Comparison of ENCODE assay signal across 10 cellular contexts in the genomic region with DNA sequence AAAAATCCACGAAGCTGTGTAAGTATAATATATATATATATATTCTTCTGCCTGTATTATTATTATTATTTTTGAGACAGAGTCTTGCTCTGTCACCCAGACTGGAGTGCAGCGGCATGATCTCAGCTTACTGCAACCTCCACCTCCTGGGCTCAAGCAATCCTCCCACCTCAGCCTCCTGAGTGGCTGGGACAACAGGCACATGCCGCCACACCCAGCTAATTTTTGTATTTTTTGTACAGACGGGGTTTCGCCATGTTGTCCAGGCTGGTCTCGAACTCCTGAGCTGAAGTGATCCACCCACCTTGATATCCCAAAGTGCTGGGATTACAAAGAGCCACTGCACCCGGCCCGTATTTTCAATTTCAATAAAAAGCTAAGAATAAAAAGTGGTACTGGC. TPM values are rescaled to one million over a fixed set of nuclear protein-coding genes. Genes with fewer than 3 reads are reported as not detected.
DNase-seq lines count a peak whose midpoint lies in the region; ATAC-seq, FAIRE-seq and TF ChIP-seq lines count a peak whose summit lies in the region.
"Not testable (repeated sequence)": the region's sequence is repeated elsewhere in the genome, so short reads cannot be mapped to it uniquely, and the experiment has no call there.
"Had no signal": no experiment of that assay in that cellular context is flagged by ENCODE, and none has a peak within 500 bp of the region (broad histone marks: within the 10 kb centered on the region; RNA-seq: fewer than 3 reads in every experiment).

No MANE protein-coding gene starts in this region.

- peaks cover 41% of the 10 kb centered on the region for H4K20me1 ChIP-seq in Loucy (ENCODE audit: insufficient read depth, low read length, poor library complexity, severe bottlenecking)
- H4K20me1 ChIP-seq in K562 (replicated peaks; ENCODE audit: control insufficient read depth, insufficient read depth, low read length), result peaks cover 50% of the 10 kb centered on the region

- not testable (repeated sequence) for ATAC-seq in CD8-positive, alpha-beta T cell; K562; right lobe of liver

- peak overlapping the region; percentile 91 for H3K27ac ChIP-seq in CD8-positive, alpha-beta T cell (ENCODE audit: low read depth, low read length)
- H3K27ac ChIP-seq in K562 (ENCODE audit: extremely low read depth, low read depth, low read length) (peak overlapping the region; percentile 99), esophagus muscularis mucosa (replicated peaks in 1 of 4) (peak overlapping the region; percentile 96 to 99 (median 98)), right lobe of liver (peak overlapping the region; percentile 96 to 98 (median 98)), tibial artery (peak overlapping the region; percentile 98 to 99)
- not testable (repeated sequence) for H3K27ac ChIP-seq in parathyroid adenoma

- not testable (repeated sequence) for H3K9me3 Mint-ChIP-seq in CD8-positive, alpha-beta T cell; activated CD4-positive, alpha-beta T cell treated with anti-CD3 and anti-CD28 coated beads, Interleukin-2, amount 10 ng/mL, durations not matched to agents 7 days and 5 days

- not testable (repeated sequence) for BruUV-seq in K562 (replicated peaks; lab: Mats Ljungman, UMichigan)

- H3F3A ChIP-seq in Loucy (ENCODE audit: low read depth), result not testable (repeated sequence)

- TF ChIP-seq POLR2A in K562 (conservative IDR thresholded peaks at IDR 0.05); esophagus muscularis mucosa (IDR thresholded peaks at IDR 0.05; ENCODE audit: low read depth); right lobe of liver (IDR thresholded peaks at IDR 0.05): not testable (repeated sequence)

- H3K27me3 Mint-ChIP-seq in CD8-positive, alpha-beta T cell (ENCODE audit: low read depth); activated CD4-positive, alpha-beta T cell treated with anti-CD3 and anti-CD28 coated beads, Interleukin-2, amount 10 ng/mL, durations not matched to agents 7 days and 5 days: not testable (repeated sequence)

- not testable (repeated sequence) for TF ChIP-seq RAD21 in K562 (CRISPR knock-in tag; conservative IDR thresholded peaks at IDR 0.05 in 1 of 2, IDR thresholded peaks at IDR 0.05 in 1 of 2)

- peaks cover 69% of the 10 kb centered on the region for H3K79me2 ChIP-seq in Loucy (ENCODE audit: insufficient read depth, low read length)
- H3K79me2 ChIP-seq in K562 (ENCODE audit: control insufficient read depth, insufficient read depth, low read length), result peaks cover 74% of the 10 kb centered on the region
- H3K79me2 ChIP-seq in parathyroid adenoma, result peaks cover 13% of the 10 kb centered on the region

- peak overlapping the region; percentile 97 for H3K4me3 Mint-ChIP-seq in CD8-positive, alpha-beta T cell
- peak overlapping the region; percentile 86 for H3K4me3 Mint-ChIP-seq in activated CD4-positive, alpha-beta T cell treated with anti-CD3 and anti-CD28 coated beads, Interleukin-2, amount 10 ng/mL, durations not matched to agents 7 days and 5 days

- FAIRE-seq in K562 (lab: Jason Lieb, UNC), result not testable (repeated sequence)

- H2AFZ ChIP-seq in Loucy (ENCODE audit: low read length); K562 (ENCODE audit: low read depth, low read length); parathyroid adenoma: not testable (repeated sequence)

- peaks cover 30% of the 10 kb centered on the region for H3K36me3 ChIP-seq in CD8-positive, alpha-beta T cell (ENCODE audit: insufficient read depth, low read length)
- H3K36me3 ChIP-seq in Loucy (ENCODE audit: insufficient read depth, low read length), result peaks cover 30% of the 10 kb centered on the region; the same call in 1 of the 2 replicates
- peaks cover 56% of the 10 kb centered on the region for H3K36me3 ChIP-seq in K562 (ENCODE audit: control insufficient read depth, insufficient read depth, low read length)
- H3K36me3 ChIP-seq in esophagus muscularis mucosa, result peaks cover 37 to 48% (median 44%) of the 10 kb centered on the region in 4 donors
- peaks cover 0 to 45% (median 26%) of the 10 kb centered on the region in 4 donors for H3K36me3 ChIP-seq in right lobe of liver
- H3K36me3 ChIP-seq in parathyroid adenoma (ENCODE audit: control insufficient read depth, insufficient read depth, low read length), result not testable (repeated sequence)
- H3K36me3 ChIP-seq in tibial artery, result peaks cover 43 to 49% (median 47%) of the 10 kb centered on the region in 3 donors

- H3K9me1 ChIP-seq in K562 (ENCODE audit: control insufficient read depth, insufficient read depth, low read length), result peaks cover 23% of the 10 kb centered on the region

- not testable (repeated sequence) for DNase-seq in CD8-positive, alpha-beta T cell; activated CD4-positive, alpha-beta T cell treated with anti-CD3 and anti-CD28 coated beads, Interleukin-2, amount 10 ng/mL, durations not matched to agents 7 days and 5 days; K562 (ENCODE audit: extremely low read depth in 1 of 4, low spot score in 3 of 4); esophagus muscularis mucosa (ENCODE audit: extremely low spot score); right lobe of liver; tibial artery

- intact Hi-C loops in CD8-positive, alpha-beta T cell (cut with DNase I, micrococcal nuclease), result loop anchor here (2.0 to 5.0 kb wide), 6 partner anchors 13 to 608 kb away; partner anchors contain the start of genes DNAJC11 (in 2 of the 2), CAMTA1 (in 1 of the 2), ICMT (in 1 of the 2) and NPHP4 (in 1 of the 2)
- intact Hi-C loops in K562 (cut with micrococcal nuclease), result loop anchor here (2.0 kb wide), 1 partner anchor 19 kb away; no protein-coding TSS in a partner anchor
- intact Hi-C loops in esophagus muscularis mucosa (cut with DNase I); right lobe of liver (cut with DNase I): not testable (repeated sequence)
- intact Hi-C loops in tibial artery (cut with DNase I; ENCODE audit: low total_unique reads), result loop anchor here (5.0 kb wide), 1 partner anchor 37 kb away; no protein-coding TSS in a partner anchor

- H3K4me1 ChIP-seq in CD8-positive, alpha-beta T cell (ENCODE audit: insufficient read depth, low read length), result peaks cover 52% of the 10 kb centered on the region
- peaks cover 28% of the 10 kb centered on the region for H3K4me1 ChIP-seq in Loucy (ENCODE audit: insufficient read depth, low read length, poor library complexity, severe bottlenecking)
- H3K4me1 ChIP-seq in K562 (replicated peaks in 1 of 2; ENCODE audit: control insufficient read depth in 2 of 2, insufficient read depth in 2 of 2, low read length in 2 of 2), result peaks cover 38 to 68% of the 10 kb centered on the region in 2 experiments
- peaks cover 68 to 75% (median 72%) of the 10 kb centered on the region in 4 donors for H3K4me1 ChIP-seq in esophagus muscularis mucosa
- peaks cover 0 to 59% (median 19%) of the 10 kb centered on the region in 4 donors for H3K4me1 ChIP-seq in right lobe of liver
- not testable (repeated sequence) for H3K4me1 ChIP-seq in parathyroid adenoma
- peaks cover 0 to 70% (median 64%) of the 10 kb centered on the region in 4 donors for H3K4me1 ChIP-seq in tibial artery

- H3K9me2 ChIP-seq in Loucy (replicated peaks; ENCODE audit: low read depth, low read length), result not testable (repeated sequence)

- peak overlapping the region; percentile 74 for H3K9ac ChIP-seq in Loucy (ENCODE audit: low read depth, low read length, poor library complexity, severe bottlenecking)
- peak overlapping the region; percentile 93 to 100 for H3K9ac ChIP-seq in K562 (ENCODE audit: insufficient read depth in 1 of 2, low read depth in 2 of 2, low read length in 2 of 2)
- H3K9ac ChIP-seq in parathyroid adenoma, result not testable (repeated sequence)

- in situ Hi-C loops in K562 (cut with MboI), result not testable (repeated sequence)

- H3K27ac Mint-ChIP-seq in CD8-positive, alpha-beta T cell, result peak overlapping the region; percentile 97
- peak overlapping the region; percentile 91 for H3K27ac Mint-ChIP-seq in activated CD4-positive, alpha-beta T cell treated with anti-CD3 and anti-CD28 coated beads, Interleukin-2, amount 10 ng/mL, durations not matched to agents 7 days and 5 days

- H3K9me3 ChIP-seq in CD8-positive, alpha-beta T cell (ENCODE audit: low read length); Loucy (ENCODE audit: insufficient read depth, low read depth, low read length); K562 (replicated peaks; ENCODE audit: control insufficient read depth, insufficient read depth, low read depth, low read length); esophagus muscularis mucosa; right lobe of liver; parathyroid adenoma (ENCODE audit: control insufficient read depth, low read length); tibial artery: not testable (repeated sequence)

- CTCF ChIA-PET in CD8-positive, alpha-beta T cell (lab: Charles Lee), result interaction anchor here (0.8 to 5.0 kb wide), 9 partner anchors 8 to 162 kb away, joined by 3 to 40 read pairs (median 4); partner anchors contain the start of genes NOL9, TAS1R1 and THAP3
- CTCF ChIA-PET in activated CD4-positive, alpha-beta T cell treated with anti-CD3 and anti-CD28 coated beads, Interleukin-2, amount 10 ng/mL, durations not matched to agents 7 days and 5 days (lab: Charles Lee), result interaction anchor here (0.6 to 3.5 kb wide), 8 partner anchors 8 to 401 kb away, joined by 3 to 13 read pairs (median 3); partner anchors contain the start of genes NOL9 and RPL22
- CTCF ChIA-PET in K562 (lab: Yijun Ruan, JAX; ENCODE audit: low intra/inter-chr PET ratio), result not testable (repeated sequence)

- not testable (repeated sequence) for H3K27me3 ChIP-seq in CD8-positive, alpha-beta T cell (ENCODE audit: insufficient read depth, low read length); Loucy (ENCODE audit: insufficient read depth, low read length, poor library complexity, severe bottlenecking); K562 (ENCODE audit: control insufficient read depth in 2 of 2, insufficient read depth in 2 of 2, low read length in 2 of 2); esophagus muscularis mucosa; right lobe of liver; parathyroid adenoma (ENCODE audit: control insufficient read depth, insufficient read depth, low read length); tibial artery

- H3K4me1 Mint-ChIP-seq in CD8-positive, alpha-beta T cell (ENCODE audit: low read depth), result peaks cover 59% of the 10 kb centered on the region
- peaks cover 42% of the 10 kb centered on the region for H3K4me1 Mint-ChIP-seq in activated CD4-positive, alpha-beta T cell treated with anti-CD3 and anti-CD28 coated beads, Interleukin-2, amount 10 ng/mL, durations not matched to agents 7 days and 5 days

- TF ChIP-seq EP300 in K562 (IDR thresholded peaks at IDR 0.05; ENCODE audit: low read length); esophagus muscularis mucosa (IDR thresholded peaks at IDR 0.05): not testable (repeated sequence)

- not testable (repeated sequence) for TF ChIP-seq CTCF in CD8-positive, alpha-beta T cell (IDR thresholded peaks at IDR 0.05); Loucy (conservative IDR thresholded peaks at IDR 0.05; ENCODE audit: low read length); K562 (IDR thresholded peaks at IDR 0.05 in 2 of 3, conservative IDR thresholded peaks at IDR 0.05 in 1 of 3; ENCODE audit: insufficient read depth in 2 of 3, low read depth in 1 of 3, low read length in 3 of 3); esophagus muscularis mucosa (IDR thresholded peaks at IDR 0.05); right lobe of liver (IDR thresholded peaks at IDR 0.05); parathyroid adenoma (IDR thresholded peaks at IDR 0.05); tibial artery (IDR thresholded peaks at IDR 0.05)

- H3K4me2 ChIP-seq in Loucy (ENCODE audit: low read depth, low read length, poor library complexity, severe bottlenecking) (peak overlapping the region; percentile 94), K562 (ENCODE audit: insufficient read depth, low read length) (peak overlapping the region; percentile 99), parathyroid adenoma (ENCODE audit: low read length) (peak overlapping the region; percentile 95)

- H3K36me3 Mint-ChIP-seq in CD8-positive, alpha-beta T cell, result peaks cover 51% of the 10 kb centered on the region
- H3K36me3 Mint-ChIP-seq in activated CD4-positive, alpha-beta T cell treated with anti-CD3 and anti-CD28 coated beads, Interleukin-2, amount 10 ng/mL, durations not matched to agents 7 days and 5 days (ENCODE audit: low read depth), result peaks cover 33% of the 10 kb centered on the region

- WGBS in K562 (ENCODE audit: insufficient coverage, low coverage, missing lambda C conversion rate), result 22% methylated on average over 8 of the region's 8 CpGs
- WGBS in esophagus muscularis mucosa, result 35% methylated on average over 8 of the region's 8 CpGs
- WGBS in right lobe of liver (ENCODE audit: insufficient coverage, low coverage, low lambda C conversion rate, missing lambda C conversion rate), result 27% methylated on average over 7 of the region's 8 CpGs

- peak overlapping the region; percentile 87 for H3K4me3 ChIP-seq in CD8-positive, alpha-beta T cell (ENCODE audit: low read depth, low read length)
- H3K4me3 ChIP-seq in Loucy (ENCODE audit: low read length, poor library complexity, severe bottlenecking) (peak overlapping the region; percentile 81), K562 (peak overlapping the region; percentile 89), esophagus muscularis mucosa (peak overlapping the region; percentile 70 to 83 (median 76)), right lobe of liver (peak overlapping the region; percentile 86 to 98 (median 92)), parathyroid adenoma (ENCODE audit: low read depth, low read length) (peak overlapping the region; percentile 82), tibial artery (peak overlapping the region; percentile 95 to 98)

- POLR2A ChIA-PET in CD8-positive, alpha-beta T cell (lab: Charles Lee), result interaction anchor here (0.7 to 6.7 kb wide), 11 partner anchors 8 to 139 kb away, joined by 3 to 83 read pairs (median 3); partner anchors contain the start of genes NOL9, THAP3 and ZBTB48
- POLR2A ChIA-PET in activated CD4-positive, alpha-beta T cell treated with anti-CD3 and anti-CD28 coated beads, Interleukin-2, amount 10 ng/mL, durations not matched to agents 7 days and 5 days (lab: Charles Lee), result not testable (repeated sequence)
- POLR2A ChIA-PET in K562 (lab: Yijun Ruan, JAX), result interaction anchor here (0.6 to 10.7 kb wide), 17 partner anchors 7 to 1213 kb away, joined by 3 to 221 read pairs (median 4); partner anchors contain the start of genes PHF13 and ZBTB48

RNA-seq across cellular contexts. Expression of gene KLHL21, which starts 2.7 kb away (rescaled TPM):
- total RNA-seq in CD8-positive, alpha-beta T cell, result 10 to 100 TPM; 33.3 to 33.4 TPM
- 10 to 100 TPM; 17.3 to 20.0 TPM for total RNA-seq in activated CD4-positive, alpha-beta T cell treated with anti-CD3 and anti-CD28 coated beads, Interleukin-2, amount 10 ng/mL, durations not matched to agents 7 days and 5 days
- total RNA-seq in K562 (2011; cell fraction: chromatin; rRNA removed; ENCODE audit: low replicate concordance), result 34.6 and 104 TPM in 2 replicates
- total RNA-seq in K562 (2011; cell fraction: nucleolus; rRNA removed), result 89.4 and 101 TPM in 2 replicates
- total RNA-seq in K562 (2011; cell fraction: nucleoplasm; rRNA removed), result 53.5 and 55.7 TPM in 2 replicates
- 26.4 and 32.3 TPM in 2 replicates for total RNA-seq in K562 (2014; rRNA removed)
- total RNA-seq in K562 (2014; rRNA removed; fragmentation: Illumina TruSeq; extraction: Trizol), result 10.0 and 12.6 TPM in 2 replicates
- total RNA-seq in K562 (2015; rRNA removed; fragmentation: Illumina TruSeq; extraction: Trizol), result 22.4 and 23.6 TPM in 2 replicates
- total RNA-seq in K562 (2021), result 39.6 and 42.1 TPM in 2 replicates
- 11.0 and 14.9 TPM in 2 replicates for polyA plus RNA-seq in K562 (2011; rRNA removed)
- polyA plus RNA-seq in K562 (2011; cell fraction: cytosol; rRNA removed), result 17.3 and 24.4 TPM in 2 replicates
- polyA plus RNA-seq in K562 (2011; cell fraction: nucleus; rRNA removed), result 28.7 and 48.0 TPM in 2 replicates
- polyA plus RNA-seq in K562 (2012), result 37.5 and 39.1 TPM in 2 replicates
- 17.5 and 24.2 TPM in 2 replicates for polyA plus RNA-seq in K562 (2014; fragmentation: Illumina TruSeq; extraction: Trizol)
- 1 to 10 TPM; 2.1 to 2.2 TPM for polyA plus RNA-seq in K562 (2014; fragmentation: Nextera tagmentation; extraction: Ambion mirVana)
- polyA plus RNA-seq in K562 (2014; rRNA removed), result 21.0 and 22.2 TPM in 2 replicates
- polyA minus RNA-seq in K562 (2011; rRNA and poly(A)+ RNA removed), result 14.0 and 18.0 TPM in 2 replicates
- polyA minus RNA-seq in K562 (2011; cell fraction: cytosol; rRNA and poly(A)+ RNA removed), result 21.5 and 32.0 TPM in 2 replicates
- 22.6 and 27.8 TPM in 2 replicates for polyA minus RNA-seq in K562 (2011; cell fraction: nucleus; rRNA and poly(A)+ RNA removed)
- 100 to 1,000 TPM in 3 of 4 donors, 10 to 100 TPM in 1; 98.4 to 184 (median 130) TPM for total RNA-seq in esophagus muscularis mucosa
- total RNA-seq in right lobe of liver, result 10 to 100 TPM; 12.1 to 24.6 (median 20.0) TPM

RNA-seq across cellular contexts. Expression of gene PHF13, which starts 13.5 kb away (rescaled TPM):
- 1 to 10 TPM; 3.3 to 3.5 TPM for total RNA-seq in CD8-positive, alpha-beta T cell
- 10 to 100 TPM; 12.4 to 12.5 TPM for total RNA-seq in activated CD4-positive, alpha-beta T cell treated with anti-CD3 and anti-CD28 coated beads, Interleukin-2, amount 10 ng/mL, durations not matched to agents 7 days and 5 days
- total RNA-seq in K562 (2011; cell fraction: chromatin; rRNA removed; ENCODE audit: low replicate concordance), result 29.6 and 40.5 TPM in 2 replicates
- 22.5 and 27.3 TPM in 2 replicates for total RNA-seq in K562 (2011; cell fraction: nucleolus; rRNA removed)
- 22.7 and 26.4 TPM in 2 replicates for total RNA-seq in K562 (2011; cell fraction: nucleoplasm; rRNA removed)
- total RNA-seq in K562 (2014; rRNA removed), result 12.6 and 13.8 TPM in 2 replicates
- total RNA-seq in K562 (2014; rRNA removed; fragmentation: Illumina TruSeq; extraction: Trizol), result 11.7 and 12.6 TPM in 2 replicates
- total RNA-seq in K562 (2015; rRNA removed; fragmentation: Illumina TruSeq; extraction: Trizol), result 9.8 and 10.3 TPM in 2 replicates
- total RNA-seq in K562 (2021), result 30.2 and 36.1 TPM in 2 replicates
- 8.8 and 9.6 TPM in 2 replicates for polyA plus RNA-seq in K562 (2011; rRNA removed)
- polyA plus RNA-seq in K562 (2011; cell fraction: cytosol; rRNA removed), result 6.1 and 6.2 TPM in 2 replicates
- 20.7 and 23.9 TPM in 2 replicates for polyA plus RNA-seq in K562 (2011; cell fraction: nucleus; rRNA removed)
- 15.6 and 27.8 TPM in 2 replicates for polyA plus RNA-seq in K562 (2012)
- 17.9 and 21.5 TPM in 2 replicates for polyA plus RNA-seq in K562 (2014; fragmentation: Illumina TruSeq; extraction: Trizol)
- polyA plus RNA-seq in K562 (2014; fragmentation: Nextera tagmentation; extraction: Ambion mirVana), result 1 to 10 TPM; 1.8 TPM
- polyA plus RNA-seq in K562 (2014; rRNA removed), result 13.2 and 13.3 TPM in 2 replicates
- 7.5 and 7.7 TPM in 2 replicates for polyA minus RNA-seq in K562 (2011; rRNA and poly(A)+ RNA removed)
- polyA minus RNA-seq in K562 (2011; cell fraction: cytosol; rRNA and poly(A)+ RNA removed), result 7.8 and 9.4 TPM in 2 replicates
- 4.3 and 6.3 TPM in 2 replicates for polyA minus RNA-seq in K562 (2011; cell fraction: nucleus; rRNA and poly(A)+ RNA removed)
- 10 to 100 TPM; 16.6 to 32.1 (median 27.9) TPM for total RNA-seq in esophagus muscularis mucosa
- 1 to 10 TPM; 2.7 to 6.2 (median 4.5) TPM for total RNA-seq in right lobe of liver

RNA-seq across cellular contexts. Expression of gene ZBTB48, which starts 20.2 kb away (rescaled TPM):
- total RNA-seq in CD8-positive, alpha-beta T cell, result 10 to 100 TPM; 31.9 to 35.0 TPM
- 10 to 100 TPM; 40.4 to 42.9 TPM for total RNA-seq in activated CD4-positive, alpha-beta T cell treated with anti-CD3 and anti-CD28 coated beads, Interleukin-2, amount 10 ng/mL, durations not matched to agents 7 days and 5 days
- total RNA-seq in K562 (2011; cell fraction: chromatin; rRNA removed; ENCODE audit: low replicate concordance), result 73.9 and 235 TPM in 2 replicates
- 195 and 197 TPM in 2 replicates for total RNA-seq in K562 (2011; cell fraction: nucleolus; rRNA removed)
- 94.0 and 120 TPM in 2 replicates for total RNA-seq in K562 (2011; cell fraction: nucleoplasm; rRNA removed)
- total RNA-seq in K562 (2014; rRNA removed), result 42.4 and 52.4 TPM in 2 replicates
- 17.2 and 19.8 TPM in 2 replicates for total RNA-seq in K562 (2014; rRNA removed; fragmentation: Illumina TruSeq; extraction: Trizol)
- 44.5 and 55.4 TPM in 2 replicates for total RNA-seq in K562 (2015; rRNA removed; fragmentation: Illumina TruSeq; extraction: Trizol)
- total RNA-seq in K562 (2021), result 52.9 and 55.3 TPM in 2 replicates
- 29.5 and 57.2 TPM in 2 replicates for polyA plus RNA-seq in K562 (2011; rRNA removed)
- 50.1 and 59.3 TPM in 2 replicates for polyA plus RNA-seq in K562 (2011; cell fraction: cytosol; rRNA removed)
- 124 and 137 TPM in 2 replicates for polyA plus RNA-seq in K562 (2011; cell fraction: nucleus; rRNA removed)
- 45.7 and 62.8 TPM in 2 replicates for polyA plus RNA-seq in K562 (2012)
- 24.9 and 40.6 TPM in 2 replicates for polyA plus RNA-seq in K562 (2014; fragmentation: Illumina TruSeq; extraction: Trizol)
- polyA plus RNA-seq in K562 (2014; fragmentation: Nextera tagmentation; extraction: Ambion mirVana), result 1 to 10 TPM; 1.9 to 7.4 TPM
- 50.9 and 66.9 TPM in 2 replicates for polyA plus RNA-seq in K562 (2014; rRNA removed)
- 28.0 and 28.3 TPM in 2 replicates for polyA minus RNA-seq in K562 (2011; rRNA and poly(A)+ RNA removed)
- polyA minus RNA-seq in K562 (2011; cell fraction: cytosol; rRNA and poly(A)+ RNA removed), result 31.8 and 39.4 TPM in 2 replicates
- 52.8 and 74.0 TPM in 2 replicates for polyA minus RNA-seq in K562 (2011; cell fraction: nucleus; rRNA and poly(A)+ RNA removed)
- 10 to 100 TPM; 15.0 to 24.9 (median 16.4) TPM for total RNA-seq in esophagus muscularis mucosa
- total RNA-seq in right lobe of liver, result 10 to 100 TPM in 4 of 6 experiments, 1 to 10 TPM in 2; 5.9 to 43.1 (median 19.5) TPM

RNA-seq across cellular contexts. Expression of gene THAP3, which starts 24.7 kb away (rescaled TPM):
- 10 to 100 TPM; 13.9 to 14.4 TPM for total RNA-seq in CD8-positive, alpha-beta T cell
- 10 to 100 TPM; 18.2 to 19.5 TPM for total RNA-seq in activated CD4-positive, alpha-beta T cell treated with anti-CD3 and anti-CD28 coated beads, Interleukin-2, amount 10 ng/mL, durations not matched to agents 7 days and 5 days
- total RNA-seq in K562 (2011; cell fraction: chromatin; rRNA removed; ENCODE audit: low replicate concordance), result 24.8 and 79.9 TPM in 2 replicates
- total RNA-seq in K562 (2011; cell fraction: nucleolus; rRNA removed), result 69.4 and 79.1 TPM in 2 replicates
- total RNA-seq in K562 (2011; cell fraction: nucleoplasm; rRNA removed), result 43.9 and 44.6 TPM in 2 replicates
- 31.2 and 37.6 TPM in 2 replicates for total RNA-seq in K562 (2014; rRNA removed)
- 7.4 and 9.5 TPM in 2 replicates for total RNA-seq in K562 (2014; rRNA removed; fragmentation: Illumina TruSeq; extraction: Trizol)
- total RNA-seq in K562 (2015; rRNA removed; fragmentation: Illumina TruSeq; extraction: Trizol), result 23.3 and 24.4 TPM in 2 replicates
- total RNA-seq in K562 (2021), result 18.2 and 22.1 TPM in 2 replicates
- polyA plus RNA-seq in K562 (2011; rRNA removed), result 12.7 and 18.9 TPM in 2 replicates
- polyA plus RNA-seq in K562 (2011; cell fraction: cytosol; rRNA removed), result 16.2 and 22.5 TPM in 2 replicates
- 26.7 and 33.4 TPM in 2 replicates for polyA plus RNA-seq in K562 (2011; cell fraction: nucleus; rRNA removed)
- polyA plus RNA-seq in K562 (2012), result 15.1 and 24.7 TPM in 2 replicates
- polyA plus RNA-seq in K562 (2014; fragmentation: Illumina TruSeq; extraction: Trizol), result 20.0 and 23.0 TPM in 2 replicates
- 1 to 10 TPM; 1.9 to 7.0 TPM for polyA plus RNA-seq in K562 (2014; fragmentation: Nextera tagmentation; extraction: Ambion mirVana)
- polyA plus RNA-seq in K562 (2014; rRNA removed), result 28.1 and 29.3 TPM in 2 replicates
- polyA minus RNA-seq in K562 (2011; rRNA and poly(A)+ RNA removed), result 9.4 and 10.5 TPM in 2 replicates
- polyA minus RNA-seq in K562 (2011; cell fraction: cytosol; rRNA and poly(A)+ RNA removed), result 8.3 and 12.0 TPM in 2 replicates
- polyA minus RNA-seq in K562 (2011; cell fraction: nucleus; rRNA and poly(A)+ RNA removed), result 15.3 and 21.4 TPM in 2 replicates
- 10 to 100 TPM; 13.8 to 34.6 (median 25.0) TPM for total RNA-seq in esophagus muscularis mucosa
- 10 to 100 TPM in 4 of 6 experiments, 1 to 10 TPM in 2; 5.9 to 11.3 (median 10.3) TPM for total RNA-seq in right lobe of liver

RNA-seq across cellular contexts. Expression of gene TAS1R1, which starts 44.9 kb away (rescaled TPM):
- not detected for total RNA-seq in CD8-positive, alpha-beta T cell
- not detected for total RNA-seq in activated CD4-positive, alpha-beta T cell treated with anti-CD3 and anti-CD28 coated beads, Interleukin-2, amount 10 ng/mL, durations not matched to agents 7 days and 5 days
- 0.28 and 0.44 TPM in 2 replicates for total RNA-seq in K562 (2011; cell fraction: chromatin; rRNA removed; ENCODE audit: low replicate concordance)
- total RNA-seq in K562 (2011; cell fraction: nucleolus; rRNA removed), result 0.39 TPM in 1 of 2 replicates, not detected in the other
- 0.15 TPM in 1 of 2 replicates, not detected in the other for total RNA-seq in K562 (2011; cell fraction: nucleoplasm; rRNA removed)
- total RNA-seq in K562 (2014; rRNA removed) (not detected in 2 replicates), K562 (2014; rRNA removed; fragmentation: Illumina TruSeq; extraction: Trizol) (not detected in 2 replicates), K562 (2015; rRNA removed; fragmentation: Illumina TruSeq; extraction: Trizol) (not detected in 2 replicates), K562 (2021) (not detected in 2 replicates), esophagus muscularis mucosa (not detected), right lobe of liver (under 1 TPM in 1 of 6 experiments, not detected in 5; 0.26 TPM)
- polyA plus RNA-seq in K562 (2011; rRNA removed) (0.04 and 0.06 TPM in 2 replicates), K562 (2014; fragmentation: Illumina TruSeq; extraction: Trizol) (not detected in 2 replicates), K562 (2014; fragmentation: Nextera tagmentation; extraction: Ambion mirVana) (not detected), K562 (2014; rRNA removed) (not detected in 2 replicates)
- 0.01 and 0.04 TPM in 2 replicates for polyA plus RNA-seq in K562 (2011; cell fraction: cytosol; rRNA removed)
- polyA plus RNA-seq in K562 (2011; cell fraction: nucleus; rRNA removed), result 0.06 TPM in 1 of 2 replicates, not detected in the other
- polyA plus RNA-seq in K562 (2012), result 0.07 and 0.12 TPM in 2 replicates
- polyA minus RNA-seq in K562 (2011; rRNA and poly(A)+ RNA removed), result 0.11 TPM in 1 of 2 replicates, not detected in the other
- not detected in 2 replicates for polyA minus RNA-seq in K562 (2011; cell fraction: cytosol; rRNA and poly(A)+ RNA removed)
- not detected in 2 replicates for polyA minus RNA-seq in K562 (2011; cell fraction: nucleus; rRNA and poly(A)+ RNA removed)
- total RNA-seq: cerebellum, temporal lobe had no signal
